14 cellular contexts compared by ENCODE assay signal in the genomic region with DNA sequence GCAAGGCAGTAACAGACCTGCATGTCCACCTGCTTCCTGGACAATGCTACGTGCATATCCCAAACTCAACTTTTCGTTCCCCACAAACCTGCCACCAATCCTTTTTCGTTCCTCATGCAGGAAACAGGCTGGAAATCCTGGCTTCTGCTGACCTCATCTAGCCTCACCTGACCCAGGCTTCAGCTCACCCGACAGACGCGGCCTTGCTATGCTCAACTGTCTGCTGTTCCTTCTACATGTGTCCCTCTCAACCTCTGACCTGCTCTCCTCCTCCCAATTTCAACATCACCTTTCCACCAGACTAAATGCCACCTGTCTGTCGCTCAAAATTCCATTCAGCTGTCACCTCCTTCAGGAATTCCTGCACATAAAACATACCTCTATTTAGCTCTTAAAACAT. TPM values are rescaled to one million over a fixed set of nuclear protein-coding genes. Genes with fewer than 3 reads are reported as not detected.
DNase-seq lines count a peak whose midpoint lies in the region; ATAC-seq and TF ChIP-seq lines count a peak whose summit lies in the region.
"Had no signal": no experiment of that assay in that cellular context is flagged by ENCODE, and none has a peak within 500 bp of the region (broad histone marks: within the 10 kb centered on the region; RNA-seq: fewer than 3 reads in every experiment).

No MANE protein-coding gene starts in this region.

- H3K27me3 Mint-ChIP-seq in T-helper 2 cell treated with Interferon-gamma antibody and Interleukin-4, amounts not matched to agents 5 μg/mL and 100 μg/mL, for 36 hours (ENCODE audit: low read depth): no peaks in the 10 kb centered on the region
- H3K27me3 Mint-ChIP-seq in HFFc6 (ENCODE audit: insufficient read depth) (peaks cover 3% of the 10 kb centered on the region; the same call in 1 of the 2 replicates), natural killer cell (ENCODE audit: low read depth in 2 of 2) (no peaks in the 10 kb centered on the region)
- no peaks in the 10 kb centered on the region for H3K27me3 Mint-ChIP-seq in activated naive CD8-positive, alpha-beta T cell treated with anti-CD3 and anti-CD28 coated beads for 36 hours
- H3K27me3 Mint-ChIP-seq: dendritic cell treated with granulocyte-macrophage colony-stimulating factor and Interleukin-4, amounts not matched to agents 40 ng/mL and 50 ng/mL, for 4 days had no signal

- H3K4me1 Mint-ChIP-seq in T-helper 2 cell treated with Interferon-gamma antibody and Interleukin-4, amounts not matched to agents 5 μg/mL and 100 μg/mL, for 36 hours (ENCODE audit: low read depth): peaks cover 63% of the 10 kb centered on the region
- H3K4me1 Mint-ChIP-seq in HFFc6 (ENCODE audit: low read depth) (peaks cover 44% of the 10 kb centered on the region), natural killer cell (peaks cover 39 to 45% of the 10 kb centered on the region in 2 donors)
- H3K4me1 Mint-ChIP-seq in activated naive CD8-positive, alpha-beta T cell treated with anti-CD3 and anti-CD28 coated beads for 36 hours: peaks cover 79% of the 10 kb centered on the region

- TF ChIP-seq POLR2A in erythroblast (IDR thresholded peaks at IDR 0.05; ENCODE audit: low read length): no peak

- H3K27ac Mint-ChIP-seq in T-helper 2 cell treated with Interferon-gamma antibody and Interleukin-4, amounts not matched to agents 5 μg/mL and 100 μg/mL, for 36 hours: peak overlapping the region; percentile 72
- H3K27ac Mint-ChIP-seq in HFFc6 (peak overlapping the region; percentile 27), natural killer cell (peak overlapping the region; percentile 11 to 73)
- peak overlapping the region; percentile 86 for H3K27ac Mint-ChIP-seq in activated naive CD8-positive, alpha-beta T cell treated with anti-CD3 and anti-CD28 coated beads for 36 hours
- H3K27ac Mint-ChIP-seq: dendritic cell treated with granulocyte-macrophage colony-stimulating factor and Interleukin-4, amounts not matched to agents 40 ng/mL and 50 ng/mL, for 4 days had no signal

- DNase-seq in T-helper 2 cell treated with Interferon-gamma antibody and Interleukin-4, amounts not matched to agents 5 μg/mL and 100 μg/mL, for 36 hours (ENCODE audit: low spot score): no peak
- DNase-seq in T-helper 2 cell: no peak
- DNase-seq in HFFc6: no peak
- DNase-seq in activated naive CD8-positive, alpha-beta T cell treated with anti-CD3 and anti-CD28 coated beads for 36 hours: no peak
- DNase-seq in natural killer cell: no peak
- DNase-seq in G401 (ENCODE audit: low spot score): no peak
- no peak for DNase-seq in central memory CD4-positive, alpha-beta T cell
- DNase-seq in erythroblast (lab: John Stamatoyannopoulos, UW): no peak
- DNase-seq: left ventricle myocardium inferior; MV-4-11; stimulated activated CD4-positive, alpha-beta T cell treated with anti-CD3 and anti-CD28 coated beads, Interleukin-2, amount 100 ng/mL, for 48 hours had no signal

- H3K9me3 Mint-ChIP-seq in T-helper 2 cell treated with Interferon-gamma antibody and Interleukin-4, amounts not matched to agents 5 μg/mL and 100 μg/mL, for 36 hours: no peaks in the 10 kb centered on the region
- no peaks in the 10 kb centered on the region for H3K9me3 Mint-ChIP-seq in HFFc6
- H3K9me3 Mint-ChIP-seq in activated naive CD8-positive, alpha-beta T cell treated with anti-CD3 and anti-CD28 coated beads for 36 hours: no peaks in the 10 kb centered on the region
- H3K9me3 Mint-ChIP-seq in natural killer cell: no peaks in the 10 kb centered on the region
- H3K9me3 Mint-ChIP-seq: dendritic cell treated with granulocyte-macrophage colony-stimulating factor and Interleukin-4, amounts not matched to agents 40 ng/mL and 50 ng/mL, for 4 days; nephron had no signal

- intact Hi-C loops in natural killer cell (cut with micrococcal nuclease): no loop called here

- H3K36me3 Mint-ChIP-seq in T-helper 2 cell treated with Interferon-gamma antibody and Interleukin-4, amounts not matched to agents 5 μg/mL and 100 μg/mL, for 36 hours (ENCODE audit: low read depth): peaks cover 68% of the 10 kb centered on the region
- H3K36me3 Mint-ChIP-seq in HFFc6 (ENCODE audit: low read depth) (peaks cover 37% of the 10 kb centered on the region), natural killer cell (no peaks in the 10 kb centered on the region)
- peaks cover 68% of the 10 kb centered on the region for H3K36me3 Mint-ChIP-seq in activated naive CD8-positive, alpha-beta T cell treated with anti-CD3 and anti-CD28 coated beads for 36 hours

- TF ChIP-seq CTCF in HFFc6 (IDR thresholded peaks at IDR 0.05) (no peak), natural killer cell (IDR thresholded peaks at IDR 0.05) (no peak)

- ATAC-seq in natural killer cell: no peak
- ATAC-seq: Right ventricle myocardium inferior had no signal

- H3K4me3 Mint-ChIP-seq in T-helper 2 cell treated with Interferon-gamma antibody and Interleukin-4, amounts not matched to agents 5 μg/mL and 100 μg/mL, for 36 hours: no peak overlapping the region
- H3K4me3 Mint-ChIP-seq in HFFc6 (no peak overlapping the region), natural killer cell (no peak overlapping the region)
- H3K4me3 Mint-ChIP-seq in activated naive CD8-positive, alpha-beta T cell treated with anti-CD3 and anti-CD28 coated beads for 36 hours: peak overlapping the region; percentile 11
- H3K4me3 Mint-ChIP-seq: dendritic cell treated with granulocyte-macrophage colony-stimulating factor and Interleukin-4, amounts not matched to agents 40 ng/mL and 50 ng/mL, for 4 days; nephron had no signal

- in situ Hi-C loops in G401 (cut with HindIII; ENCODE audit: low sequenced_read_pairs): no loop called here

RNA-seq across cellular contexts. Expression of a gene that starts 44.5 kb away (rescaled TPM):
- 100 to 1,000 TPM; 161 to 200 (median 173) TPM for total RNA-seq in HFFc6 (2021; fragmentation: NEBNext Ultra II Directional; extraction: Animal tissue kit (Norgen Biotek cat#: 25700))
- total RNA-seq in activated naive CD8-positive, alpha-beta T cell treated with anti-CD3 and anti-CD28 coated beads for 36 hours: 100 to 1,000 TPM; 234 to 241 TPM
- total RNA-seq in natural killer cell: 100 to 1,000 TPM; 233 to 321 (median 240) TPM
- total RNA-seq in G401 (2014; rRNA removed; shearing (Covaris generic)): 75.8 and 98.0 TPM in 2 replicates

Comparison
In these comparisons a context has a peak if more than half of its experiments do, and no peak if none do; other contexts are left out.
1. H3K27ac Mint-ChIP-seq: peak in every context shown above with its lines; median percentile 86 in activated naive CD8-positive, alpha-beta T cell treated with anti-CD3 and anti-CD28 coated beads for 36 hours; 72 in T-helper 2 cell treated with Interferon-gamma antibody and Interleukin-4, amounts not matched to agents 5 μg/mL and 100 μg/mL, for 36 hours; 42 in natural killer cell; 27 in HFFc6.